9 cellular contexts compared by ENCODE assay signal in genomic region chr13:61880576-61881283, GRCh38.
DNase-seq lines count a peak whose midpoint lies in the region; ATAC-seq and TF ChIP-seq lines count a peak whose summit lies in the region.
"Had no signal": no experiment of that assay in that cellular context is flagged by ENCODE, and none has a peak within 500 bp of the region (broad histone marks: within the 10 kb centered on the region; RNA-seq: fewer than 3 reads in every experiment).

No MANE protein-coding gene starts in this region.

- no peaks in the 10 kb centered on the region for H3F3A ChIP-seq in OCI-LY1 (ENCODE audit: insufficient read depth, low read length)

- no peaks in the 10 kb centered on the region for H3K79me2 ChIP-seq in OCI-LY1 (ENCODE audit: insufficient read depth, low read length)

- no peak overlapping the region for H3K27ac Mint-ChIP-seq in activated CD4-positive, alpha-beta T cell treated with anti-CD3 and anti-CD28 coated beads for 36 hours

- no peak overlapping the region for H3K9ac ChIP-seq in OCI-LY1 (ENCODE audit: low read length)

- no peak overlapping the region for H3K4me2 ChIP-seq in OCI-LY1 (ENCODE audit: low read length)

- H3K27me3 ChIP-seq in OCI-LY1 (ENCODE audit: insufficient read depth, low read length) = no peaks in the 10 kb centered on the region
- no peaks in the 10 kb centered on the region for H3K27me3 ChIP-seq in foreskin keratinocyte

- no peaks in the 10 kb centered on the region for H3K36me3 Mint-ChIP-seq in activated CD4-positive, alpha-beta T cell treated with anti-CD3 and anti-CD28 coated beads for 36 hours (ENCODE audit: low read depth)
- H3K36me3 Mint-ChIP-seq: naive B cell had no signal

- no peaks in the 10 kb centered on the region for H3K4me1 Mint-ChIP-seq in activated CD4-positive, alpha-beta T cell treated with anti-CD3 and anti-CD28 coated beads for 36 hours
- H3K4me1 Mint-ChIP-seq: naive B cell had no signal

- peak; percentile 39 for ATAC-seq in activated CD4-positive, alpha-beta T cell treated with anti-CD3 and anti-CD28 coated beads for 36 hours
- ATAC-seq in HG02981 (IDR thresholded peaks at IDR 0.05; ENCODE audit: unreplicated experiment) (peak; percentile 75), foreskin keratinocyte (no peak)

- H3K4me3 Mint-ChIP-seq in activated CD4-positive, alpha-beta T cell treated with anti-CD3 and anti-CD28 coated beads for 36 hours = no peak overlapping the region
- H3K4me3 Mint-ChIP-seq: naive B cell had no signal

- no peaks in the 10 kb centered on the region for H3K9me2 ChIP-seq in OCI-LY1 (ENCODE audit: low read depth, low read length)

- H3K27ac ChIP-seq in OCI-LY1 (ENCODE audit: low read depth, low read length, poor library complexity, severe bottlenecking) = no peak overlapping the region
- H3K27ac ChIP-seq in foreskin keratinocyte = no peak overlapping the region

- no peak overlapping the region for H3K4me3 ChIP-seq in OCI-LY1 (ENCODE audit: low read depth, low read length, poor library complexity, severe bottlenecking)

- TF ChIP-seq CTCF in OCI-LY1 (IDR thresholded peaks at IDR 0.05; ENCODE audit: low read length) (peak; percentile 69), foreskin keratinocyte (conservative IDR thresholded peaks at IDR 0.05) (peak; percentile 24)

- CTCF ChIA-PET in activated CD4-positive, alpha-beta T cell treated with anti-CD3 and anti-CD28 coated beads for 36 hours (lab: Charles Lee) = no interaction called here

- POLR2A ChIA-PET in activated CD4-positive, alpha-beta T cell treated with anti-CD3 and anti-CD28 coated beads for 36 hours (lab: Charles Lee) = no interaction called here

- no peaks in the 10 kb centered on the region for H3K4me1 ChIP-seq in OCI-LY1 (ENCODE audit: insufficient read depth, low read length, severe bottlenecking)
- H3K4me1 ChIP-seq in foreskin keratinocyte = no peaks in the 10 kb centered on the region

- DNase-seq in activated CD4-positive, alpha-beta T cell treated with anti-CD3 and anti-CD28 coated beads for 36 hours = peak; percentile 28
- DNase-seq in activated CD4-positive, alpha-beta T cell treated with anti-CD3 and anti-CD28 coated beads for 4 hours = no peak
- DNase-seq in foreskin keratinocyte (peak in 1 of 2 donors; percentile 20), cerebellar nuclear complex (lab: John Stamatoyannopoulos, UW) (no peak), NCI-H1436 (lab: John Stamatoyannopoulos, UW) (no peak), GM19240 (ENCODE audit: insufficient read length, low spot score) (no peak)
- DNase-seq: naive B cell had no signal

- H3K9me3 Mint-ChIP-seq in activated CD4-positive, alpha-beta T cell treated with anti-CD3 and anti-CD28 coated beads for 36 hours (ENCODE audit: low read depth) = peaks cover 10% of the 10 kb centered on the region

- no peaks in the 10 kb centered on the region for H3K27me3 Mint-ChIP-seq in activated CD4-positive, alpha-beta T cell treated with anti-CD3 and anti-CD28 coated beads for 36 hours
- H3K27me3 Mint-ChIP-seq: naive B cell had no signal

- H3K9me3 ChIP-seq in OCI-LY1 (ENCODE audit: low read length) = no peaks in the 10 kb centered on the region

- no peak overlapping the region for H2AFZ ChIP-seq in OCI-LY1 (ENCODE audit: low read length)

- no peaks in the 10 kb centered on the region for H4K20me1 ChIP-seq in OCI-LY1 (ENCODE audit: insufficient read depth, low read length)

- H3K36me3 ChIP-seq in OCI-LY1 (ENCODE audit: insufficient read depth, low read length) = no peaks in the 10 kb centered on the region

- intact Hi-C loops in activated CD4-positive, alpha-beta T cell treated with anti-CD3 and anti-CD28 coated beads for 36 hours (cut with DNase I, micrococcal nuclease) = no loop called here
